Comparison of ENCODE assay signal across 17 cellular contexts in genomic region chr6:63446405-63446804, GRCh38.
"Had no signal": no experiment of that assay in that cellular context is flagged by ENCODE, and none has a peak within 500 bp of the region (broad histone marks: within the 10 kb centered on the region; RNA-seq: fewer than 3 reads in every experiment).

No MANE protein-coding gene starts in this region.

- DNase-seq: KBM-7, MV-4-11, NCI-H1048, NCI-H1105, NCI-H1417, NCI-H1436 treated with DMSO at 0.1 percent for 48 hours, NCI-H1694, NCI-H1930, NCI-H2107, NCI-H2227 treated with DMSO at 0.1 percent for 48 hours, NCI-H524, NCI-H526 treated with DMSO at 0.1 percent for 48 hours, NCI-H774, SHP77, SK-N-SH, SW 1271 had no signal

- H3K27ac ChIP-seq: HL-60 had no signal

- H3K9me3 ChIP-seq: SK-N-SH had no signal

- H3K9ac ChIP-seq: SK-N-SH had no signal
